In genomic region chr11:98007072-98007471, GRCh38 we compare ENCODE assay signal across 23 cellular contexts.
DNase-seq lines count a peak whose midpoint lies in the region; ATAC-seq, FAIRE-seq and TF ChIP-seq lines count a peak whose summit lies in the region.
"Had no signal": no experiment of that assay in that cellular context is flagged by ENCODE, and none has a peak within 500 bp of the region (broad histone marks: within the 10 kb centered on the region; RNA-seq: fewer than 3 reads in every experiment).

No MANE protein-coding gene starts in this region.

- H3K36me3 ChIP-seq in HepG2 (replicated peaks in 1 of 2; ENCODE audit: control insufficient read depth in 1 of 2, insufficient read depth in 2 of 2, low read length in 2 of 2) (no peaks in the 10 kb centered on the region), right lobe of liver (no peaks in the 10 kb centered on the region), IMR-90 (ENCODE audit: control insufficient read depth, insufficient read depth, low read length) (no peaks in the 10 kb centered on the region)
- H3K36me3 ChIP-seq: BLaER1 treated with 17β-estradiol and CSF1 and Interleukin-3, amounts not matched to agents 10 nM and 100 nM had no signal

- no peak overlapping the region for H4K8ac ChIP-seq in IMR-90 (ENCODE audit: low read depth in 2 of 2, low read length in 2 of 2)

- no peaks in the 10 kb centered on the region for H3K79me1 ChIP-seq in IMR-90 (ENCODE audit: low read depth in 1 of 2, low read length in 2 of 2)

- no peak overlapping the region for H4K91ac ChIP-seq in IMR-90 (ENCODE audit: insufficient read depth, low read depth, low read length)

- in situ Hi-C loops in HepG2 (cut with HindIII; ENCODE audit: extremely low pct_ligation_motif_present, low pct_unique_long_range_greater_than_20kb) (no loop called here), IMR-90 (cut with MboI; ENCODE audit: low sequenced_read_pairs) (no loop called here)

- BruUV-seq in HepG2 (replicated peaks; lab: Mats Ljungman, UMichigan) (no TSS peak), IMR-90 (replicated peaks; lab: Mats Ljungman, UMichigan) (no TSS peak)

- no peak for ATAC-seq in HepG2
- ATAC-seq in right lobe of liver = no peak
- no peak for ATAC-seq in IMR-90 (ENCODE audit: low read depth)
- ATAC-seq: GM12878 had no signal

- H2AK5ac ChIP-seq in IMR-90 (ENCODE audit: low read depth, low read length) = no peak overlapping the region

- H3K79me2 ChIP-seq in HepG2 (ENCODE audit: insufficient read depth, low read length) = no peaks in the 10 kb centered on the region

- no peak overlapping the region for H2BK5ac ChIP-seq in IMR-90 (ENCODE audit: low read depth, low read length, poor library complexity, severe bottlenecking)

- H3K4me1 ChIP-seq in HepG2 (ENCODE audit: insufficient read depth, low read length) = no peaks in the 10 kb centered on the region
- no peaks in the 10 kb centered on the region for H3K4me1 ChIP-seq in right lobe of liver
- H3K4me1 ChIP-seq in IMR-90 (ENCODE audit: control insufficient read depth, insufficient read depth, low read length) = no peaks in the 10 kb centered on the region
- H3K4me1 ChIP-seq: BLaER1 treated with 17β-estradiol and CSF1 and Interleukin-3, amounts not matched to agents 10 nM and 100 nM had no signal

- no peak overlapping the region for H3K23ac ChIP-seq in IMR-90 (ENCODE audit: low read depth, low read length)

- dilution Hi-C loops in IMR-90 (cut with HindIII; ENCODE audit: low sequenced_read_pairs, unreplicated experiment) = no loop called here

- H4K20me1 ChIP-seq in HepG2 (ENCODE audit: insufficient read depth, low read length) = no peaks in the 10 kb centered on the region
- no peaks in the 10 kb centered on the region for H4K20me1 ChIP-seq in IMR-90 (ENCODE audit: insufficient read depth, low read length)
- H4K20me1 ChIP-seq: BLaER1 treated with 17β-estradiol and CSF1 and Interleukin-3, amounts not matched to agents 10 nM and 100 nM had no signal

- no peak overlapping the region for H3K4me3 ChIP-seq in HepG2 (replicated peaks in 1 of 3; ENCODE audit: insufficient read depth in 1 of 3, low read depth in 2 of 3, low read length in 3 of 3)
- no peak overlapping the region for H3K4me3 ChIP-seq in right lobe of liver
- H3K4me3 ChIP-seq in IMR-90 (ENCODE audit: insufficient read depth, low read depth, low read length) = no peak overlapping the region
- H3K4me3 ChIP-seq: BLaER1 treated with 17β-estradiol and CSF1 and Interleukin-3, amounts not matched to agents 10 nM and 100 nM; GM12878 had no signal

- no peak overlapping the region for H3K14ac ChIP-seq in IMR-90 (replicated peaks; ENCODE audit: low read depth, low read length)

- H2BK20ac ChIP-seq in IMR-90 (ENCODE audit: low read depth, low read length) = no peak overlapping the region

- no peak overlapping the region for H3K4me2 ChIP-seq in HepG2 (ENCODE audit: low read depth, low read length)
- H3K4me2 ChIP-seq in IMR-90 (ENCODE audit: low read depth, low read length) = no peak overlapping the region
- H3K4me2 ChIP-seq: BLaER1 treated with 17β-estradiol and CSF1 and Interleukin-3, amounts not matched to agents 10 nM and 100 nM had no signal

- H3K9me3 ChIP-seq in HepG2 (ENCODE audit: low read length) (no peaks in the 10 kb centered on the region; the same call in 1 of the 2 replicates), right lobe of liver (peaks cover 0 to 6% (median 0%) of the 10 kb centered on the region in 4 donors), IMR-90 (ENCODE audit: control insufficient read depth, insufficient read depth, low read length) (no peaks in the 10 kb centered on the region)

- H2AFZ ChIP-seq in HepG2 (ENCODE audit: low read length) (no peak overlapping the region), IMR-90 (replicated peaks; ENCODE audit: low read length, poor library complexity) (no peak overlapping the region)

- H3K56ac ChIP-seq in IMR-90 (ENCODE audit: extremely low read depth, insufficient read depth, low read length) = no peak overlapping the region

- H2BK15ac ChIP-seq in IMR-90 (ENCODE audit: low read depth, low read length) = no peak overlapping the region

- TF ChIP-seq POLR2A in HepG2 (IDR thresholded peaks at IDR 0.05; ENCODE audit: insufficient read depth in 1 of 2, low read depth in 2 of 2, low read length in 2 of 2) (no peak), right lobe of liver (IDR thresholded peaks at IDR 0.05) (no peak), IMR-90 (IDR thresholded peaks at IDR 0.05; ENCODE audit: low read depth, low read length) (no peak)

- TF ChIP-seq EP300 in HepG2 (IDR thresholded peaks at IDR 0.05; ENCODE audit: low read depth in 2 of 2, low read length in 2 of 2) (no peak), HepG2 (CRISPR knock-in tag; IDR thresholded peaks at IDR 0.05; ENCODE audit: borderline replicate concordance) (no peak)

- no peaks in the 10 kb centered on the region for H3K9me1 ChIP-seq in IMR-90 (ENCODE audit: insufficient read depth, low read length)

- H4K5ac ChIP-seq in IMR-90 (ENCODE audit: low read depth, low read length) = no peak overlapping the region

- FAIRE-seq in HepG2 (lab: Jason Lieb, UNC) = no peak
- FAIRE-seq: A204.1, GM12878, GM12892, GM18507 had no signal

- TF ChIP-seq CTCF in HepG2 (CRISPR knock-in tag; IDR thresholded peaks at IDR 0.05) (no peak), right lobe of liver (IDR thresholded peaks at IDR 0.05) (no peak), IMR-90 (conservative IDR thresholded peaks at IDR 0.05; ENCODE audit: low read depth, low read length) (no peak)

- no peak overlapping the region for H3K27ac ChIP-seq in HepG2 (ENCODE audit: extremely low read length, insufficient read depth, low read length)
- no peak overlapping the region for H3K27ac ChIP-seq in right lobe of liver
- H3K27ac ChIP-seq in IMR-90 (ENCODE audit: insufficient read depth, low read length) = no peak overlapping the region
- H3K27ac ChIP-seq: BLaER1 treated with 17β-estradiol and CSF1 and Interleukin-3, amounts not matched to agents 10 nM and 100 nM had no signal

- no peak overlapping the region for H3K4ac ChIP-seq in IMR-90 (ENCODE audit: low read depth, low read length)

- H3K9ac ChIP-seq in HepG2 (ENCODE audit: insufficient read depth, low read depth, low read length) (no peak overlapping the region), IMR-90 (ENCODE audit: low read depth, low read length) (no peak overlapping the region)
- H3K9ac ChIP-seq: BLaER1 treated with 17β-estradiol and CSF1 and Interleukin-3, amounts not matched to agents 10 nM and 100 nM had no signal

- DNase-seq in HepG2 (ENCODE audit: low spot score) (no peak), right lobe of liver (no peak), IMR-90 (no peak), C1 segment of cervical spinal cord (lab: John Stamatoyannopoulos, UW) (no peak), occipital lobe (lab: John Stamatoyannopoulos, UW) (no peak)
- DNase-seq: 8988T; AML-193; CD4-positive, alpha-beta memory T cell; CD4-positive, CD25-positive, alpha-beta regulatory T cell; CD8-positive, alpha-beta memory T cell; COR-L47; DMS 273 treated with DMSO at 0.1 percent for 48 hours; DMS153; DMS53; DMS79; DND-41; EL; GDM1 had no signal

- H3K27me3 ChIP-seq in HepG2 (ENCODE audit: control insufficient read depth in 1 of 2, insufficient read depth in 2 of 2, low read length in 2 of 2) (no peaks in the 10 kb centered on the region), right lobe of liver (no peaks in the 10 kb centered on the region), IMR-90 (ENCODE audit: control insufficient read depth, insufficient read depth, low read length) (no peaks in the 10 kb centered on the region)
- H3K27me3 ChIP-seq: BLaER1 treated with 17β-estradiol and CSF1 and Interleukin-3, amounts not matched to agents 10 nM and 100 nM had no signal

- no peak overlapping the region for H3K18ac ChIP-seq in IMR-90 (ENCODE audit: low read depth, low read length)

- intact Hi-C loops in HepG2 (cut with micrococcal nuclease; ENCODE audit: unreplicated experiment) = no loop called here
- intact Hi-C loops in right lobe of liver (cut with DNase I) = no loop called here
- intact Hi-C loops in IMR-90 (cut with micrococcal nuclease) = no loop called here

- H2AK9ac ChIP-seq in IMR-90 (replicated peaks; ENCODE audit: low read depth, low read length, poor library complexity) = no peak overlapping the region

- CTCF ChIA-PET in HepG2 (lab: Yijun Ruan, JAX; ENCODE audit: low intra/inter-chr PET ratio, low total read pairs) = no interaction called here
- CTCF ChIA-PET in IMR-90 (lab: Yijun Ruan, JAX) = no interaction called here

- no peak overlapping the region for H2BK120ac ChIP-seq in IMR-90 (ENCODE audit: low read depth, low read length)

- TF ChIP-seq RAD21 in HepG2 (CRISPR knock-in tag; IDR thresholded peaks at IDR 0.05) (no peak), IMR-90 (IDR thresholded peaks at IDR 0.05; ENCODE audit: low read length) (no peak)

- POLR2A ChIA-PET in HepG2 (lab: Yijun Ruan, JAX) (no interaction called here), IMR-90 (lab: Charles Lee; ENCODE audit: unreplicated experiment) (no interaction called here)

- WGBS in HepG2 (ENCODE audit: low lambda C conversion rate) = 40% methylated on average over 2 of the region's 2 CpGs
- 78% methylated on average over 2 of the region's 2 CpGs for WGBS in right lobe of liver (ENCODE audit: insufficient coverage, low coverage, low lambda C conversion rate, missing lambda C conversion rate)
- WGBS in IMR-90 (ENCODE audit: extremely low coverage in 2 of 2, insufficient read length in 1 of 2), 2 experiments = no CpG with 5 or more reads among the region's 2 CpGs

TF ChIP-seq in HepG2, 621 proteins besides CTCF, POLR2A, EP300 and RAD21:
- TF ChIP-seq MAFK (conservative IDR thresholded peaks at IDR 0.05 in 1 of 2, IDR thresholded peaks at IDR 0.05 in 1 of 2; ENCODE audit: low read length in 2 of 2) (peak; percentile 55 to 61), RARG (CRISPR knock-in tag; IDR thresholded peaks at IDR 0.05; ENCODE audit: low read depth) (no peak), MAFF (IDR thresholded peaks at IDR 0.05; ENCODE audit: low read depth, low read length) (peak; percentile 38; the same call in 1 of the 2 replicates)

TF ChIP-seq in IMR-90, 13 proteins besides CTCF, POLR2A, EP300 and RAD21:
- peak; percentile 8; the same call in 1 of the 2 replicates for TF ChIP-seq MAFK (IDR thresholded peaks at IDR 0.05; ENCODE audit: low read depth, low read length)
- no peak for TF ChIP-seq FOS (IDR thresholded peaks at IDR 0.05; ENCODE audit: low read depth, low read length)
